ENCODE assay signal across 9 cellular contexts in the genomic region with DNA sequence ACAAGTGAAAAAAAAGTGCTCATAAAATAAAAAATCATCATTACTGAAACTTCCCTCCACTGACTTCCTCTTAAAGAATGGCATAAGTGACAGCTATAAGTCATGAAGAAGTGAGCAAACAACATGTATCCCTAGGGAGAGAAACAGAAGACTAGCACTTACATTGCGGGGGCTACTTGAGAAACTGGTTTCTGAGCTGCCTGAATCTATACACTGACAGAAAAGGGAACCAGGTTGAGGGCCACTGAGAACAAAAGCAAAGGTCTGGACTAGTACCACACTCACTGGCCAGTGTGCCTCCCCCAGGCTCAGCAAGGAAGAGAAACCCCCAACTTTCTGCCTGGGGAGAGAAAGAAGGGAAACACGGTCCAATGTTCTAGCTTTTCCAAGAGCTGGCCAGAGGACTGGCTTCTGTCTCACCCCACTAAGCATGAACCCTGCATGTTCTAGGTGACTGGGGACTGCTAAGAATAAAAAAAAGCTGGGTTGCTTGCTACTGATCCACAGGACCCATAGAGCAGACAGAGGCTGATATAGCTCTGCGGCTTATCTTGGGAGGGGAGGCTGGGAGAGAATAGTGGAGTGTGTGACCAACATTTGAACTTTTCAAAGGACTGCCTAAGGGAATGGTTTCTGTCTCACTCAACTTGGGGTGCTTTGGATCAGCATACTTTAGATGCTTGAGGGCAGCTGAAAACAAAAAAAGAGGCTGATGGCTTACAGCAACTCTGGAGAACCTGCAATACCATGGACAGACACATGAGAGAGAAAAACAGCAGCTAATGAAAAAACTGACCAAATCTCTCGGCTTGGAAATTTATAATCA. TPM values are rescaled to one million over a fixed set of nuclear protein-coding genes. Genes with fewer than 3 reads are reported as not detected.
DNase-seq lines count a peak whose midpoint lies in the region; ATAC-seq lines count a peak whose summit lies in the region.
"Had no signal": no experiment of that assay in that cellular context is flagged by ENCODE, and none has a peak within 500 bp of the region (broad histone marks: within the 10 kb centered on the region; RNA-seq: fewer than 3 reads in every experiment).

No MANE protein-coding gene starts in this region.

- H3K36me3 Mint-ChIP-seq in activated CD4-positive, alpha-beta T cell treated with anti-CD3 and anti-CD28 coated beads, Interleukin-2, amount 10 ng/mL, durations not matched to agents 7 days and 5 days (ENCODE audit: low read depth), result peaks cover 25% of the 10 kb centered on the region

- H3K9me3 Mint-ChIP-seq in activated CD4-positive, alpha-beta T cell treated with anti-CD3 and anti-CD28 coated beads, Interleukin-2, amount 10 ng/mL, durations not matched to agents 7 days and 5 days, result no peaks in the 10 kb centered on the region
- H3K9me3 Mint-ChIP-seq: nephron had no signal

- POLR2A ChIA-PET in activated CD4-positive, alpha-beta T cell treated with anti-CD3 and anti-CD28 coated beads, Interleukin-2, amount 10 ng/mL, durations not matched to agents 7 days and 5 days (lab: Charles Lee), result no interaction called here

- H3K4me1 Mint-ChIP-seq in activated CD4-positive, alpha-beta T cell treated with anti-CD3 and anti-CD28 coated beads, Interleukin-2, amount 10 ng/mL, durations not matched to agents 7 days and 5 days, result peaks cover 33% of the 10 kb centered on the region

- CTCF ChIA-PET in activated CD4-positive, alpha-beta T cell treated with anti-CD3 and anti-CD28 coated beads, Interleukin-2, amount 10 ng/mL, durations not matched to agents 7 days and 5 days (lab: Charles Lee), result no interaction called here

- no peak overlapping the region for H3K27ac Mint-ChIP-seq in activated CD4-positive, alpha-beta T cell treated with anti-CD3 and anti-CD28 coated beads, Interleukin-2, amount 10 ng/mL, durations not matched to agents 7 days and 5 days

- no peaks in the 10 kb centered on the region for H3K27me3 Mint-ChIP-seq in activated CD4-positive, alpha-beta T cell treated with anti-CD3 and anti-CD28 coated beads, Interleukin-2, amount 10 ng/mL, durations not matched to agents 7 days and 5 days

- ATAC-seq in GM18502 (IDR thresholded peaks at IDR 0.05; ENCODE audit: poor library complexity, unreplicated experiment) (peak; percentile 82), HG02610 (IDR thresholded peaks at IDR 0.05; ENCODE audit: unreplicated experiment) (peak; percentile 89)

- no peak overlapping the region for H3K4me3 Mint-ChIP-seq in activated CD4-positive, alpha-beta T cell treated with anti-CD3 and anti-CD28 coated beads, Interleukin-2, amount 10 ng/mL, durations not matched to agents 7 days and 5 days
- H3K4me3 Mint-ChIP-seq: nephron had no signal

- DNase-seq in NCI-H226, result peak; percentile 97
- peak; percentile 84 for DNase-seq in islet precursor cell
- no peak for DNase-seq in activated naive CD4-positive, alpha-beta T cell treated with anti-CD3 and anti-CD28 coated beads, Interleukin-2, amount 50 U/mL, for 16 hours
- DNase-seq in COLO829 (ENCODE audit: low spot score), result no peak
- no peak for DNase-seq in activated CD4-positive, alpha-beta T cell treated with anti-CD3 and anti-CD28 coated beads, Interleukin-2, amount 10 ng/mL, durations not matched to agents 7 days and 5 days
- DNase-seq in stimulated activated CD4-positive, alpha-beta T cell treated with anti-CD3 and anti-CD28 coated beads, Interleukin-4, amount 100 ng/mL, for 1 hour, result no peak

RNA-seq across cellular contexts. Expression of a gene that starts 8.1 kb away (rescaled TPM):
- total RNA-seq in activated CD4-positive, alpha-beta T cell treated with anti-CD3 and anti-CD28 coated beads, Interleukin-2, amount 10 ng/mL, durations not matched to agents 7 days and 5 days, result 10 to 100 TPM; 29.9 to 38.3 TPM

Comparison
In these comparisons a context has a peak if more than half of its experiments do, and no peak if none do; other contexts are left out.
1. DNase-seq: peak in NCI-H226 (single experiment) and islet precursor cell (single experiment); none in activated naive CD4-positive, alpha-beta T cell treated with anti-CD3 and anti-CD28 coated beads, Interleukin-2, amount 50 U/mL, for 16 hours (single experiment), COLO829 (single experiment), activated CD4-positive, alpha-beta T cell treated with anti-CD3 and anti-CD28 coated beads, Interleukin-2, amount 10 ng/mL, durations not matched to agents 7 days and 5 days (single experiment) and stimulated activated CD4-positive, alpha-beta T cell treated with anti-CD3 and anti-CD28 coated beads, Interleukin-4, amount 100 ng/mL, for 1 hour (single experiment).